Comparison of ENCODE assay signal across 2 cellular contexts in the genomic region with DNA sequence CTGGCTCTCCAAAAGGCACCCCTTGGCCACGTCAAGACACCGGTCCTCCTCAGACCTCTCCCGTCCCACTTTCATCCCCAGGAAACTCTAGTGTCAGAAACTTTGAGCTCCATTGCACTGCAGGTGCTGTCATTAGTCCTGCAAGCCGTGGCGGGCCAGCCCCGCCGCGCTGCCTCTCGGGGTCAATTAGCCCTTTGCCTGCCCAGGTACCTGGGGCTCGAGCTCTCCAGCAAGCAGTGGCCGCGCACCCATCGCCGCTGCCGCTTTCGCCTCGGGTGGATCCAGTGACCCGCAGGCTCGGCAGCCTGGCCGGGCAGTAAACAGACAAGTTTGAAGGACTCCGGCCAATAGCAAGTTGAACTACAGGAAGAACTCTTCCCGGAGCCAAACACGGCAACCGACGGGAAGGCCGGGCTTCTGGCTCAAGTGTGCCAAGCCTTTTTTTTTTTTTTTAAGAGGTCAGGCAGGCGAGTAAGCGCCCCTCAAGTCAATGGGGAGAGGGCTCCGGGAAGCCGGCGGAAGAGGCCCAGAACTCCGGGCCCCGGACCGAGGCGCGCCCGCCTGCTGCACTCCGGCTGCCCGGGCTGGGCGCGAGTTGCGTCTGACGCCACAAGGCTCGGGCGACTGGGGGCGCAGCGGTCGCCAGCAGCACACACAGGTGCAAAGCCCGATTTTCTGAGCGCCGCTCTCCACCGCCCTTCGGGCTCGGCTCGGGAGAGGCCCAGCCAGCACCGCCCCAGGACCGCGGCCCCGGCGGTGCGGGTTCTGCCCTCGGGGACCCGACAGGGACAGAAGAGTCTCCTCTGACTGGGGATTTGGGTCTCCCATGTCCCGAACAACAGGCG.
TF ChIP-seq lines count a peak whose summit lies in the region.

No MANE protein-coding gene starts in this region.

TF ChIP-seq in A549, 52 proteins besides CTCF, POLR2A, EP300 and RAD21 (continued from another document):
- TF ChIP-seq, protein P1, sequence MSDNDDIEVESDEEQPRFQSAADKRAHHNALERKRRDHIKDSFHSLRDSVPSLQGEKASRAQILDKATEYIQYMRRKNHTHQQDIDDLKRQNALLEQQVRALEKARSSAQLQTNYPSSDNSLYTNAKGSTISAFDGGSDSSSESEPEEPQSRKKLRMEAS (IDR thresholded peaks at IDR 0.05) = no peak
- TF ChIP-seq ZSCAN20 (CRISPR knock-in tag; IDR thresholded peaks at IDR 0.05) = no peak
- no peak for TF ChIP-seq GATA3 (IDR thresholded peaks at IDR 0.05; ENCODE audit: borderline replicate concordance)
- no peak for TF ChIP-seq KDM5A (IDR thresholded peaks at IDR 0.05)
- no peak for TF ChIP-seq ZNF302 (CRISPR knock-in tag; IDR thresholded peaks at IDR 0.05)
- TF ChIP-seq CEBPB (IDR thresholded peaks at IDR 0.05) = no peak
TF ChIP-seq in A549: peak in this region for 0.

TF ChIP-seq in neural cell, 6 proteins besides CTCF, POLR2A, EP300 and RAD21 (continued from another document):
- no peak for TF ChIP-seq SMC3 (conservative IDR thresholded peaks at IDR 0.05; ENCODE audit: poor library complexity)
